14 cellular contexts compared by ENCODE assay signal in the genomic region with DNA sequence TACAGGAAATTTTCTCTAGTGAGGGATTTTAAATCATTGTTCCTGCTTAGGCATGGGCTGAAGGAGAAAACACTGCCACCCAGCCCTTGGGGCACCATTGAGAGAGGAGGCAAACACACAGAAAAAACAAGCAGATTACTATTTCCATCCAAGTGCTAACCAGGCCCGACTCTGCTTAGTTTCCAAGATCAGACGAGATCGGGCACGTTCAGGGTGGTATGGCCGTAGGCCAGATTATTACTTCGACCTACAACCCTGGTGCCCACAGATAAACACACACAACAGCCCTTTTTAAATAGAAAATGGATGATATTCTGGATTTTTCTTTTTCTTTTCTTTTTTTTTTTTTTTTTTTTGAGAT.
"Had no signal": no experiment of that assay in that cellular context is flagged by ENCODE, and none has a peak within 500 bp of the region (broad histone marks: within the 10 kb centered on the region; RNA-seq: fewer than 3 reads in every experiment).

No MANE protein-coding gene starts in this region.

- H3K27me3 ChIP-seq: brain microvascular endothelial cell, right lobe of liver, spleen had no signal

- H3K4me1 Mint-ChIP-seq: activated CD4-positive, alpha-beta T cell treated with anti-CD3 and anti-CD28 coated beads, Interleukin-2, amount 10 ng/mL, durations not matched to agents 7 days and 5 days; stimulated activated naive CD8-positive, alpha-beta T cell treated with anti-CD3 and anti-CD28 coated beads, Interleukin-15, amount 100 ng/mL, for 72 hours; T-cell had no signal

- H3K4me1 ChIP-seq: psoas muscle, spleen had no signal

- H3K9me3 ChIP-seq: psoas muscle, right lobe of liver, spleen had no signal

- H3K27ac ChIP-seq: brain microvascular endothelial cell, psoas muscle, spleen had no signal

- DNase-seq: activated CD4-positive, alpha-beta T cell treated with anti-CD3 and anti-CD28 coated beads, Interleukin-2, amount 10 ng/mL, durations not matched to agents 7 days and 5 days; activated naive CD4-positive, alpha-beta T cell treated with Interleukin-2 at 50 U/mL for 16 hours; anterior cingulate cortex; brain microvascular endothelial cell; cerebellar nuclear complex; effector memory CD4-positive, alpha-beta T cell; hypothalamus; psoas muscle; spleen; stimulated activated naive CD8-positive, alpha-beta T cell treated with anti-CD3 and anti-CD28 coated beads, Interleukin-15, amount 100 ng/mL, for 72 hours; T-cell; T-helper 9 cell had no signal

- H3K36me3 Mint-ChIP-seq: T-cell had no signal

- H3K9me3 Mint-ChIP-seq: activated CD4-positive, alpha-beta T cell treated with anti-CD3 and anti-CD28 coated beads, Interleukin-2, amount 10 ng/mL, durations not matched to agents 7 days and 5 days; dendritic cell treated with granulocyte-macrophage colony-stimulating factor and Interleukin-4, amounts not matched to agents 40 ng/mL and 50 ng/mL, for 4 days; stimulated activated naive CD8-positive, alpha-beta T cell treated with anti-CD3 and anti-CD28 coated beads, Interleukin-15, amount 100 ng/mL, for 72 hours; T-cell had no signal

- H3K4me3 Mint-ChIP-seq: activated CD4-positive, alpha-beta T cell treated with anti-CD3 and anti-CD28 coated beads, Interleukin-2, amount 10 ng/mL, durations not matched to agents 7 days and 5 days; dendritic cell treated with granulocyte-macrophage colony-stimulating factor and Interleukin-4, amounts not matched to agents 40 ng/mL and 50 ng/mL, for 4 days; stimulated activated naive CD8-positive, alpha-beta T cell treated with anti-CD3 and anti-CD28 coated beads, Interleukin-15, amount 100 ng/mL, for 72 hours; T-cell had no signal

- H3K4me3 ChIP-seq: psoas muscle, right lobe of liver, spleen had no signal

- ATAC-seq: psoas muscle; stimulated activated naive CD8-positive, alpha-beta T cell treated with anti-CD3 and anti-CD28 coated beads, Interleukin-15, amount 100 ng/mL, for 72 hours; T-cell had no signal

- H3K27ac Mint-ChIP-seq: activated CD4-positive, alpha-beta T cell treated with anti-CD3 and anti-CD28 coated beads, Interleukin-2, amount 10 ng/mL, durations not matched to agents 7 days and 5 days; dendritic cell treated with granulocyte-macrophage colony-stimulating factor and Interleukin-4, amounts not matched to agents 40 ng/mL and 50 ng/mL, for 4 days; stimulated activated naive CD8-positive, alpha-beta T cell treated with anti-CD3 and anti-CD28 coated beads, Interleukin-15, amount 100 ng/mL, for 72 hours; T-cell had no signal

- H3K36me3 ChIP-seq: brain microvascular endothelial cell, right lobe of liver, spleen had no signal
